ENCODE assay signal across 12 cellular contexts in the genomic region with DNA sequence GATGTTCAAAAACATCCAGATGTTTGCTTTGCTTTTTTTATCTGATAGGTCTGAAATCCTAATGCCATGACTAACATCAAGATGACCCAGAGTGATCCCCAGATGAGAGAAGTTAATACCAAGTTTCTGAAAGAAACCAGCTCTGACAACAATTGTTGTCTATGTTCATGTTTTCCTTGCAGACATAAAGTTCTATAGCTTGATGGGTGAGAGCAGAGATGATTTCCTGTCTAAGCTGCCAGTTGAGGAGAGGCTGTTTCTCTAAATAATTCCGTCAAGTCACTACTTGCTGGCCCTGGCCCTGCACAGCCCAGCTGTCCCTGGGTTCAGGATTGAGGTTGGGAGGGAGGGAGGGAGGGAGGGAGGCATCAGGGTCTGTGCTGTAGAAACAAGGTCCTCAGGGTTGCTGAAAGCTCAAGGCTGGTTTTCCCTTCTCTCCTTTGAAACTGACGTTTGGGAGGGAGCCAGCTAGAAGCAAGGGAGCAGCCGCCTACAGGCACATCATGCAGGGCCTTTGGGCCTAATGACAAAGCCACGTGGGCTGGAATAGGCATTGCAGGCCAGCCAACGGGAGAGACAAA. TPM values are rescaled to one million over a fixed set of nuclear protein-coding genes. Genes with fewer than 3 reads are reported as not detected.
DNase-seq lines count a peak whose midpoint lies in the region; ATAC-seq, FAIRE-seq and TF ChIP-seq lines count a peak whose summit lies in the region.
"Had no signal": no experiment of that assay in that cellular context is flagged by ENCODE, and none has a peak within 500 bp of the region (broad histone marks: within the 10 kb centered on the region; RNA-seq: fewer than 3 reads in every experiment).

No MANE protein-coding gene starts in this region.

- H3K36me3 ChIP-seq in BJ (ENCODE audit: control insufficient read depth, insufficient read depth, low read length), result peaks cover 18% of the 10 kb centered on the region
- H3K36me3 ChIP-seq in SK-N-MC (ENCODE audit: insufficient read depth, low read length), result peaks cover 10% of the 10 kb centered on the region
- no peaks in the 10 kb centered on the region for H3K36me3 ChIP-seq in parathyroid adenoma (ENCODE audit: control insufficient read depth, insufficient read depth, low read length)
- H3K36me3 ChIP-seq in small intestine (ENCODE audit: control insufficient read depth in 2 of 2, insufficient read depth in 2 of 2, low read length in 2 of 2), result no peaks in the 10 kb centered on the region

- TF ChIP-seq CTCF in BJ (IDR thresholded peaks at IDR 0.05; ENCODE audit: insufficient read depth, low read depth, low read length) (no peak), fibroblast of the aortic adventitia (IDR thresholded peaks at IDR 0.05; ENCODE audit: insufficient read depth, low read length) (peak; percentile 1), parathyroid adenoma (IDR thresholded peaks at IDR 0.05) (no peak)

- POLR2A ChIA-PET in BJ (lab: Charles Lee), result interaction anchor here (0.8 to 4.0 kb wide), 5 partner anchors 13 to 59 kb away, joined by 3 to 26 read pairs (median 7); no protein-coding TSS in a partner anchor
- POLR2A ChIA-PET in activated CD4-positive, alpha-beta memory T cell treated with anti-CD3 and anti-CD28 coated beads for 36 hours (lab: Charles Lee), result no interaction called here

- no peak overlapping the region for H3K9ac ChIP-seq in SK-N-MC (ENCODE audit: insufficient read length)
- H3K9ac ChIP-seq in parathyroid adenoma, result no peak overlapping the region
- H3K9ac ChIP-seq: KMS-11 had no signal

- H3K4me3 ChIP-seq in BJ (ENCODE audit: low read depth, low read length) (peak overlapping the region; percentile 83), SK-N-MC (no peak overlapping the region), fibroblast of the aortic adventitia (ENCODE audit: low read depth, low read length) (peak overlapping the region; percentile 100), parathyroid adenoma (ENCODE audit: low read depth, low read length) (no peak overlapping the region), small intestine (ENCODE audit: low read depth in 1 of 2, low read length in 2 of 2) (no peak overlapping the region)
- H3K4me3 ChIP-seq: PC-9 had no signal

- ATAC-seq in HG02852 (IDR thresholded peaks at IDR 0.05; ENCODE audit: unreplicated experiment), result no peak
- ATAC-seq: CD8-positive, alpha-beta T cell had no signal

- no peak overlapping the region for H2AFZ ChIP-seq in parathyroid adenoma
- H2AFZ ChIP-seq: PC-9 had no signal

- H3K27ac ChIP-seq in SK-N-MC (peak overlapping the region; percentile 20; the same call in 1 of the 2 replicates), parathyroid adenoma (peak overlapping the region; percentile 83), small intestine (ENCODE audit: low read depth in 1 of 2, low read length in 1 of 2) (peak overlapping the region in 1 of 2 donors; percentile 56)
- H3K27ac ChIP-seq: KMS-11, PC-9 had no signal

- no peaks in the 10 kb centered on the region for H3K9me3 Mint-ChIP-seq in activated CD4-positive, alpha-beta memory T cell treated with anti-CD3 and anti-CD28 coated beads for 36 hours
- H3K9me3 Mint-ChIP-seq: CD8-positive, alpha-beta T cell had no signal

- no peak for DNase-seq in BJ (ENCODE audit: low read depth)
- DNase-seq in SK-N-MC (ENCODE audit: low read depth, low spot score), result no peak
- DNase-seq in fibroblast of the aortic adventitia (ENCODE audit: low read depth), result peak; percentile 63
- no peak for DNase-seq in small intestine
- DNase-seq in activated CD4-positive, alpha-beta memory T cell treated with anti-CD3 and anti-CD28 coated beads for 36 hours, result no peak
- DNase-seq in glomerular visceral epithelial cell (ENCODE audit: extremely low spot score), result no peak
- DNase-seq: activated CD8-positive, alpha-beta memory T cell treated with anti-CD3 and anti-CD28 coated beads, Interleukin-2, amount 50 U/mL, for 48 hours; CD8-positive, alpha-beta T cell; PC-9 had no signal

- H3K9me3 ChIP-seq in SK-N-MC (ENCODE audit: low read depth, low read length), result no peaks in the 10 kb centered on the region
- H3K9me3 ChIP-seq in parathyroid adenoma (ENCODE audit: control insufficient read depth, low read length), result no peaks in the 10 kb centered on the region
- no peaks in the 10 kb centered on the region for H3K9me3 ChIP-seq in small intestine (ENCODE audit: control insufficient read depth, low read depth)

- H3K79me2 ChIP-seq in parathyroid adenoma, result peaks cover 38% of the 10 kb centered on the region

- no peak overlapping the region for H3K4me3 Mint-ChIP-seq in activated CD4-positive, alpha-beta memory T cell treated with anti-CD3 and anti-CD28 coated beads for 36 hours
- H3K4me3 Mint-ChIP-seq: CD8-positive, alpha-beta T cell had no signal

- FAIRE-seq in small intestine (lab: Jason Lieb, UNC), result no peak

- peak overlapping the region; percentile 82 for H3K4me2 ChIP-seq in parathyroid adenoma (ENCODE audit: low read length)
- H3K4me2 ChIP-seq: KMS-11, PC-9 had no signal

- peaks cover 22% of the 10 kb centered on the region for H3K27me3 Mint-ChIP-seq in activated CD4-positive, alpha-beta memory T cell treated with anti-CD3 and anti-CD28 coated beads for 36 hours

- H3K4me1 Mint-ChIP-seq in activated CD4-positive, alpha-beta memory T cell treated with anti-CD3 and anti-CD28 coated beads for 36 hours (ENCODE audit: low read depth), result peaks cover 10% of the 10 kb centered on the region

- intact Hi-C loops in activated CD4-positive, alpha-beta memory T cell treated with anti-CD3 and anti-CD28 coated beads for 36 hours (cut with micrococcal nuclease), result no loop called here

- CTCF ChIA-PET in BJ (lab: Yijun Ruan, JAX), result interaction anchor here (1.4 to 8.0 kb wide), 7 partner anchors 11 to 58 kb away, joined by 5 to 59 read pairs (median 29); no protein-coding TSS in a partner anchor
- CTCF ChIA-PET in activated CD4-positive, alpha-beta memory T cell treated with anti-CD3 and anti-CD28 coated beads for 36 hours (lab: Charles Lee), result no interaction called here

- WGBS in small intestine, 3 donors, result 52 to 68% (median 60%) methylated on average over 5 of the region's 5 CpGs

- H3K27me3 ChIP-seq in BJ (ENCODE audit: control insufficient read depth, insufficient read depth, low read length), result no peaks in the 10 kb centered on the region
- H3K27me3 ChIP-seq in parathyroid adenoma (ENCODE audit: control insufficient read depth, insufficient read depth, low read length), result no peaks in the 10 kb centered on the region
- no peaks in the 10 kb centered on the region for H3K27me3 ChIP-seq in small intestine (ENCODE audit: control insufficient read depth in 2 of 2, insufficient read depth in 2 of 2, low read length in 2 of 2)

- H3K4me1 ChIP-seq in parathyroid adenoma (peaks cover 32% of the 10 kb centered on the region), small intestine (ENCODE audit: control insufficient read depth in 2 of 2, insufficient read depth in 1 of 2, low read depth in 1 of 2, low read length in 1 of 2) (peaks cover 0 to 2% of the 10 kb centered on the region in 2 donors)

- no peaks in the 10 kb centered on the region for H3K36me3 Mint-ChIP-seq in activated CD4-positive, alpha-beta memory T cell treated with anti-CD3 and anti-CD28 coated beads for 36 hours
- H3K36me3 Mint-ChIP-seq: CD8-positive, alpha-beta T cell had no signal

- no peak overlapping the region for H3K27ac Mint-ChIP-seq in activated CD4-positive, alpha-beta memory T cell treated with anti-CD3 and anti-CD28 coated beads for 36 hours
- H3K27ac Mint-ChIP-seq: CD8-positive, alpha-beta T cell had no signal

RNA-seq across cellular contexts. Expression of gene SPARC, which starts 3.9 kb away (rescaled TPM):
- 14,419 and 17,277 TPM in 2 replicates for polyA plus RNA-seq in BJ (2011; rRNA removed)
- polyA minus RNA-seq in BJ (2011; rRNA and poly(A)+ RNA removed), result 5,297 and 8,034 TPM in 2 replicates
- 1,011 and 5,653 TPM in 2 replicates for total RNA-seq in fibroblast of the aortic adventitia (ENCODE audit: low replicate concordance)
- 100 to 1,000 TPM in 1 of 3 donors, 10 to 100 TPM in 1, 1 to 10 TPM in 1; 9.6 to 242 (median 29.2) TPM for polyA plus RNA-seq in small intestine
- not detected for total RNA-seq in activated CD4-positive, alpha-beta memory T cell treated with anti-CD3 and anti-CD28 coated beads for 36 hours

Comparison
In these comparisons a context has a peak if more than half of its experiments do, and no peak if none do; other contexts are left out.
1. H3K4me3 ChIP-seq: peak in BJ (single experiment) and fibroblast of the aortic adventitia (single experiment); none in SK-N-MC (single experiment), parathyroid adenoma (single experiment) and small intestine (0 of 2).
2. RNA of gene SPARC, which starts 3.9 kb away (total RNA-seq): 1,011 to 5,653 TPM in fibroblast of the aortic adventitia; not detected in activated CD4-positive, alpha-beta memory T cell treated with anti-CD3 and anti-CD28 coated beads for 36 hours; every median in the first group is over 1,000 times any median in the second.